Comparison of ENCODE assay signal across 2 cellular contexts in the genomic region with DNA sequence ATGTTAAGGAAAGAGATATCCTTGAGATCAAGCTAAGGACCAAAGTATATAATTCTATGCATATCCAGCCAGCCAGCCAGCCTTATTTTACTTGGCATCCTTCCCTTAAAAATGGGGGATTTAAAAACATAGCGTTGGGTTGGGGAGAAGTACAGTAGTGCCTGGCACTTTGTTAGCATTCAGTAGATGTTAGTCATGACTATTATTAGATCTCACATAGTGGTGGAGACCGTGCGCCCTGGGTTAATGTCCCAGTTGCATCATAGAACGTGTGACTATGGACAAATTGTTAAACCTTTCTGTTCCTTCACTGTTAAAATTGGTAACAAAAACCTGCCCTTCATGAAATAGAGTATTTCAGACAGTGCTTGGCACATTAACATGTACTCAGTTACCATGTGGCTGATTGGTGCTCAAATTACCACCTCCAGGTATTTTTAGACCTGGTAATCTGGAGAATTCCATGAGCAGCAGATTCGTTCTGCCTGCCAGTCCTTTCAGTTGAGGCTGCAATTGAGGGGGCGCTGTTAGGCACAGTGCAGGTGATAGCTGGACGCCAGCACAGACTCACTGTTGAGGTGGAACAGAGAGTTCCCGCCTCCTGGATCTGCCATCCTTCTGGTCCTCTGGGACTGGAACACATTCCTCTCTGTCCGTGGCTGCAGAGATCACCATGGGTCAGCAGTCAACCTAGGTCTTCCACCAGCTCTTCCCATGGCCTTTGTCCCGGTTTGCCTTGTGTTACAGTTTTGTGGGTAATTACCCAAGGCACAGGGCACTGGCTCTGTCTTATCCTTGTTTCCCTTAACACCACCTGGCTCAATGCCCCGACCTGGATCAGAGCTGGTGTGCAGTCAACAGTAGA.
TF ChIP-seq lines count a peak whose summit lies in the region.

No MANE protein-coding gene starts in this region.

TF ChIP-seq in GM23338, 12 proteins besides CTCF, POLR2A, EP300 and RAD21 (continued from another document and continues in another):
- TF ChIP-seq, protein P1, sequence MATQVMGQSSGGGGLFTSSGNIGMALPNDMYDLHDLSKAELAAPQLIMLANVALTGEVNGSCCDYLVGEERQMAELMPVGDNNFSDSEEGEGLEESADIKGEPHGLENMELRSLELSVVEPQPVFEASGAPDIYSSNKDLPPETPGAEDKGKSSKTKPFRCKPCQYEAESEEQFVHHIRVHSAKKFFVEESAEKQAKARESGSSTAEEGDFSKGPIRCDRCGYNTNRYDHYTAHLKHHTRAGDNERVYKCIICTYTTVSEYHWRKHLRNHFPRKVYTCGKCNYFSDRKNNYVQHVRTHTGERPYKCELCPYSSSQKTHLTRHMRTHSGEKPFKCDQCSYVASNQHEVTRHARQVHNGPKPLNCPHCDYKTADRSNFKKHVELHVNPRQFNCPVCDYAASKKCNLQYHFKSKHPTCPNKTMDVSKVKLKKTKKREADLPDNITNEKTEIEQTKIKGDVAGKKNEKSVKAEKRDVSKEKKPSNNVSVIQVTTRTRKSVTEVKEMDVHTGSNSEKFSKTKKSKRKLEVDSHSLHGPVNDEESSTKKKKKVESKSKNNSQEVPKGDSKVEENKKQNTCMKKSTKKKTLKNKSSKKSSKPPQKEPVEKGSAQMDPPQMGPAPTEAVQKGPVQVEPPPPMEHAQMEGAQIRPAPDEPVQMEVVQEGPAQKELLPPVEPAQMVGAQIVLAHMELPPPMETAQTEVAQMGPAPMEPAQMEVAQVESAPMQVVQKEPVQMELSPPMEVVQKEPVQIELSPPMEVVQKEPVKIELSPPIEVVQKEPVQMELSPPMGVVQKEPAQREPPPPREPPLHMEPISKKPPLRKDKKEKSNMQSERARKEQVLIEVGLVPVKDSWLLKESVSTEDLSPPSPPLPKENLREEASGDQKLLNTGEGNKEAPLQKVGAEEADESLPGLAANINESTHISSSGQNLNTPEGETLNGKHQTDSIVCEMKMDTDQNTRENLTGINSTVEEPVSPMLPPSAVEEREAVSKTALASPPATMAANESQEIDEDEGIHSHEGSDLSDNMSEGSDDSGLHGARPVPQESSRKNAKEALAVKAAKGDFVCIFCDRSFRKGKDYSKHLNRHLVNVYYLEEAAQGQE (IDR thresholded peaks at IDR 0.05; ENCODE audit: unreplicated experiment), result no peak
- TF ChIP-seq POLR2AphosphoS5 (IDR thresholded peaks at IDR 0.05; ENCODE audit: low read depth) (no peak), CREB1 (CRISPR knock-in tag; IDR thresholded peaks at IDR 0.05; ENCODE audit: low read depth) (no peak), STAT1 (IDR thresholded peaks at IDR 0.05; ENCODE audit: unreplicated experiment) (no peak), JUNB (IDR thresholded peaks at IDR 0.05; ENCODE audit: unreplicated experiment) (no peak), EZH2 (IDR thresholded peaks at IDR 0.05; ENCODE audit: low read depth, unreplicated experiment) (no peak)
- TF ChIP-seq, protein P2, sequence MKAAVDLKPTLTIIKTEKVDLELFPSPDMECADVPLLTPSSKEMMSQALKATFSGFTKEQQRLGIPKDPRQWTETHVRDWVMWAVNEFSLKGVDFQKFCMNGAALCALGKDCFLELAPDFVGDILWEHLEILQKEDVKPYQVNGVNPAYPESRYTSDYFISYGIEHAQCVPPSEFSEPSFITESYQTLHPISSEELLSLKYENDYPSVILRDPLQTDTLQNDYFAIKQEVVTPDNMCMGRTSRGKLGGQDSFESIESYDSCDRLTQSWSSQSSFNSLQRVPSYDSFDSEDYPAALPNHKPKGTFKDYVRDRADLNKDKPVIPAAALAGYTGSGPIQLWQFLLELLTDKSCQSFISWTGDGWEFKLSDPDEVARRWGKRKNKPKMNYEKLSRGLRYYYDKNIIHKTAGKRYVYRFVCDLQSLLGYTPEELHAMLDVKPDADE (IDR thresholded peaks at IDR 0.05), result no peak

TF ChIP-seq in SK-N-SH, 30 proteins besides CTCF, POLR2A, EP300 and RAD21 (continued from another document):
- TF ChIP-seq, protein P1 (IDR thresholded peaks at IDR 0.05; ENCODE audit: low read depth, low read length), result no peak
- 0 out of 2 replicates have a peak, but pooled peaks have one; percentile 7 for TF ChIP-seq FOSL2 (IDR thresholded peaks at IDR 0.05; ENCODE audit: borderline replicate concordance, low read depth)
- TF ChIP-seq GATA2 (CRISPR knock-in tag; IDR thresholded peaks at IDR 0.05), result no peak
- TF ChIP-seq ELF1 (IDR thresholded peaks at IDR 0.05), result no peak
- no peak for TF ChIP-seq YY1 (IDR thresholded peaks at IDR 0.05; ENCODE audit: low read depth)
- TF ChIP-seq MEF2A (IDR thresholded peaks at IDR 0.05; ENCODE audit: borderline replicate concordance, low read depth), result peak; percentile 95
- TF ChIP-seq, protein P3, sequence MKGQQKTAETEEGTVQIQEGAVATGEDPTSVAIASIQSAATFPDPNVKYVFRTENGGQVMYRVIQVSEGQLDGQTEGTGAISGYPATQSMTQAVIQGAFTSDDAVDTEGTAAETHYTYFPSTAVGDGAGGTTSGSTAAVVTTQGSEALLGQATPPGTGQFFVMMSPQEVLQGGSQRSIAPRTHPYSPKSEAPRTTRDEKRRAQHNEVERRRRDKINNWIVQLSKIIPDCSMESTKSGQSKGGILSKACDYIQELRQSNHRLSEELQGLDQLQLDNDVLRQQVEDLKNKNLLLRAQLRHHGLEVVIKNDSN (IDR thresholded peaks at IDR 0.05; ENCODE audit: borderline replicate concordance, low read depth), result no peak
- peak; percentile 33; the same call in 1 of the 2 replicates for TF ChIP-seq RXRA (IDR thresholded peaks at IDR 0.05; ENCODE audit: borderline replicate concordance, low read depth)
- TF ChIP-seq SIN3A (IDR thresholded peaks at IDR 0.05; ENCODE audit: borderline replicate concordance, low read depth, low read length), result no peak
- TF ChIP-seq TEAD4 (IDR thresholded peaks at IDR 0.05; ENCODE audit: borderline replicate concordance, insufficient read depth), result 0 out of 2 replicates have a peak, but pooled peaks have one; percentile 24
- no peak for TF ChIP-seq SMC3 (IDR thresholded peaks at IDR 0.05; ENCODE audit: low read depth, low read length)
- 0 out of 2 replicates have a peak, but pooled peaks have one; percentile 11 for TF ChIP-seq POLR2AphosphoS5 (IDR thresholded peaks at IDR 0.05; ENCODE audit: low read depth, low read length)
- TF ChIP-seq, protein P4, sequence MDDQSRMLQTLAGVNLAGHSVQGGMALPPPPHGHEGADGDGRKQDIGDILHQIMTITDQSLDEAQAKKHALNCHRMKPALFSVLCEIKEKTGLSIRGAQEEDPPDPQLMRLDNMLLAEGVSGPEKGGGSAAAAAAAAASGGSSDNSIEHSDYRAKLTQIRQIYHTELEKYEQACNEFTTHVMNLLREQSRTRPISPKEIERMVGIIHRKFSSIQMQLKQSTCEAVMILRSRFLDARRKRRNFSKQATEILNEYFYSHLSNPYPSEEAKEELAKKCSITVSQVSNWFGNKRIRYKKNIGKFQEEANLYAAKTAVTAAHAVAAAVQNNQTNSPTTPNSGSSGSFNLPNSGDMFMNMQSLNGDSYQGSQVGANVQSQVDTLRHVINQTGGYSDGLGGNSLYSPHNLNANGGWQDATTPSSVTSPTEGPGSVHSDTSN (IDR thresholded peaks at IDR 0.05), result no peak
- TF ChIP-seq FOXM1 (IDR thresholded peaks at IDR 0.05; ENCODE audit: low read depth), result no peak
- TF ChIP-seq MXI1 (IDR thresholded peaks at IDR 0.05; ENCODE audit: low read depth, low read length), result no peak
- peak; percentile 25; the same call in 1 of the 2 replicates for TF ChIP-seq TCF12 (IDR thresholded peaks at IDR 0.05)
- TF ChIP-seq FOXJ3 (CRISPR knock-in tag; IDR thresholded peaks at IDR 0.05), result no peak
- TF ChIP-seq, protein P5, sequence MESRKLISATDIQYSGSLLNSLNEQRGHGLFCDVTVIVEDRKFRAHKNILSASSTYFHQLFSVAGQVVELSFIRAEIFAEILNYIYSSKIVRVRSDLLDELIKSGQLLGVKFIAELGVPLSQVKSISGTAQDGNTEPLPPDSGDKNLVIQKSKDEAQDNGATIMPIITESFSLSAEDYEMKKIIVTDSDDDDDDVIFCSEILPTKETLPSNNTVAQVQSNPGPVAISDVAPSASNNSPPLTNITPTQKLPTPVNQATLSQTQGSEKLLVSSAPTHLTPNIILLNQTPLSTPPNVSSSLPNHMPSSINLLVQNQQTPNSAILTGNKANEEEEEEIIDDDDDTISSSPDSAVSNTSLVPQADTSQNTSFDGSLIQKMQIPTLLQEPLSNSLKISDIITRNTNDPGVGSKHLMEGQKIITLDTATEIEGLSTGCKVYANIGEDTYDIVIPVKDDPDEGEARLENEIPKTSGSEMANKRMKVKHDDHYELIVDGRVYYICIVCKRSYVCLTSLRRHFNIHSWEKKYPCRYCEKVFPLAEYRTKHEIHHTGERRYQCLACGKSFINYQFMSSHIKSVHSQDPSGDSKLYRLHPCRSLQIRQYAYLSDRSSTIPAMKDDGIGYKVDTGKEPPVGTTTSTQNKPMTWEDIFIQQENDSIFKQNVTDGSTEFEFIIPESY (IDR thresholded peaks at IDR 0.05; ENCODE audit: borderline replicate concordance, low read depth), result no peak
- TF ChIP-seq CHD2 (IDR thresholded peaks at IDR 0.05; ENCODE audit: low read length, partially characterized antibody), result no peak
- TF ChIP-seq, protein P6, sequence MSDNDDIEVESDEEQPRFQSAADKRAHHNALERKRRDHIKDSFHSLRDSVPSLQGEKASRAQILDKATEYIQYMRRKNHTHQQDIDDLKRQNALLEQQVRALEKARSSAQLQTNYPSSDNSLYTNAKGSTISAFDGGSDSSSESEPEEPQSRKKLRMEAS (IDR thresholded peaks at IDR 0.05; ENCODE audit: low read depth), result 0 out of 2 replicates have a peak, but pooled peaks have one; percentile 20
- TF ChIP-seq RFX5 (IDR thresholded peaks at IDR 0.05; ENCODE audit: low read length), result no peak
- TF ChIP-seq RCOR1 (IDR thresholded peaks at IDR 0.05; ENCODE audit: low read length), result no peak
- TF ChIP-seq TAF1 (IDR thresholded peaks at IDR 0.05; ENCODE audit: borderline replicate concordance, low read depth, low read length), result no peak
